ENCODE assay signal across 9 cellular contexts in genomic region chr4:184441461-184442392, GRCh38. TPM values are rescaled to one million over a fixed set of nuclear protein-coding genes. Genes with fewer than 3 reads are reported as not detected.
DNase-seq lines count a peak whose midpoint lies in the region; ATAC-seq, FAIRE-seq and TF ChIP-seq lines count a peak whose summit lies in the region.
"Had no signal": no experiment of that assay in that cellular context is flagged by ENCODE, and none has a peak within 500 bp of the region (broad histone marks: within the 10 kb centered on the region; RNA-seq: fewer than 3 reads in every experiment).

No MANE protein-coding gene starts in this region.

- ATAC-seq in heart right ventricle (peak in 7 of 8 donors; percentile 27 to 56 (median 38)), Right ventricle myocardium superior (ENCODE audit: poor library complexity) (no peak), HepG2 (no peak), upper lobe of left lung (ENCODE audit: low FRiP score in 2 of 2) (no peak), GM21447 (IDR thresholded peaks at IDR 0.05; ENCODE audit: unreplicated experiment) (no peak)
- ATAC-seq in central memory CD8-positive, alpha-beta T cell (replicated peaks; ENCODE audit: extremely low read depth, poor library complexity, severe bottlenecking), result no peak

- WGBS in heart right ventricle, 2 donors, result 44 to 65% methylated on average over 13 of the region's 13 CpGs
- 90% methylated on average over 12 of the region's 13 CpGs for WGBS in HepG2 (ENCODE audit: low lambda C conversion rate)
- WGBS in upper lobe of left lung, 2 donors, result 39 to 40% methylated on average over 11 to 13 of the region's 13 CpGs

- POLR2A ChIA-PET in HepG2 (lab: Yijun Ruan, JAX), result interaction anchor here (0.7 to 3.1 kb wide), 4 partner anchors 14 to 111 kb away, joined by 3 to 23 read pairs (median 4); partner anchors contain the start of gene IRF2

- DNase-seq in heart right ventricle, result peak in 1 of 2 donors; percentile 24
- DNase-seq in Right ventricle myocardium superior, result no peak
- no peak for DNase-seq in central memory CD8-positive, alpha-beta T cell (ENCODE audit: low spot score in 2 of 2)
- DNase-seq in HepG2 (ENCODE audit: low spot score), result no peak
- DNase-seq in upper lobe of left lung, result no peak
- no peak for DNase-seq in superior temporal gyrus (ENCODE audit: extremely low spot score)
- DNase-seq in NK-92 (lab: John Stamatoyannopoulos, UW; ENCODE audit: unreplicated experiment), result no peak
- DNase-seq: activated naive CD4-positive, alpha-beta T cell treated with anti-CD3 and anti-CD28 coated beads, Interleukin-2, amount 50 U/mL, for 16 hours had no signal

- no peaks in the 10 kb centered on the region for H3K9me3 ChIP-seq in heart right ventricle
- no peaks in the 10 kb centered on the region for H3K9me3 ChIP-seq in HepG2 (ENCODE audit: low read length)
- no peaks in the 10 kb centered on the region for H3K9me3 ChIP-seq in upper lobe of left lung

- TF ChIP-seq POLR2A in HepG2 (IDR thresholded peaks at IDR 0.05; ENCODE audit: insufficient read depth in 1 of 2, low read depth in 2 of 2, low read length in 2 of 2) (no peak), upper lobe of left lung (IDR thresholded peaks at IDR 0.05) (no peak)

- H3K4me1 Mint-ChIP-seq in central memory CD8-positive, alpha-beta T cell, result peaks cover 88% of the 10 kb centered on the region

- H3K36me3 Mint-ChIP-seq in central memory CD8-positive, alpha-beta T cell (ENCODE audit: insufficient read depth), result peaks cover 3% of the 10 kb centered on the region

- in situ Hi-C loops in HepG2 (cut with HindIII; ENCODE audit: extremely low pct_ligation_motif_present, low pct_unique_long_range_greater_than_20kb), result no loop called here

- 0 out of 2 replicates have a peak overlapping the region, but pooled peaks have one; percentile 14 for H3K9ac ChIP-seq in HepG2 (ENCODE audit: insufficient read depth, low read depth, low read length)

- peak; percentile 26 for FAIRE-seq in HepG2 (lab: Jason Lieb, UNC)

- no peaks in the 10 kb centered on the region for H3K27me3 Mint-ChIP-seq in central memory CD8-positive, alpha-beta T cell

- H3K27ac Mint-ChIP-seq in central memory CD8-positive, alpha-beta T cell (ENCODE audit: low read depth), result peak overlapping the region; percentile 55

- TF ChIP-seq EP300 in HepG2 (IDR thresholded peaks at IDR 0.05; ENCODE audit: low read depth in 2 of 2, low read length in 2 of 2), result no peak
- no peak for TF ChIP-seq EP300 in HepG2 (CRISPR knock-in tag; IDR thresholded peaks at IDR 0.05; ENCODE audit: borderline replicate concordance)
- no peak for TF ChIP-seq EP300 in upper lobe of left lung (IDR thresholded peaks at IDR 0.05)

- no peaks in the 10 kb centered on the region for H3K9me3 Mint-ChIP-seq in central memory CD8-positive, alpha-beta T cell

- H3K27ac ChIP-seq in heart right ventricle, result peak overlapping the region in 9 of 10 donors; percentile 15 to 72 (median 47)
- H3K27ac ChIP-seq in HepG2 (ENCODE audit: extremely low read length, insufficient read depth, low read length), result peak overlapping the region; percentile 84
- peak overlapping the region; percentile 12 to 74 (median 54) for H3K27ac ChIP-seq in upper lobe of left lung

- no TSS peak for BruUV-seq in HepG2 (replicated peaks; lab: Mats Ljungman, UMichigan)

- TF ChIP-seq RAD21 in HepG2 (CRISPR knock-in tag; IDR thresholded peaks at IDR 0.05), result no peak

- TF ChIP-seq CTCF in heart right ventricle (IDR thresholded peaks at IDR 0.05) (no peak), HepG2 (CRISPR knock-in tag; IDR thresholded peaks at IDR 0.05) (no peak), upper lobe of left lung (IDR thresholded peaks at IDR 0.05) (no peak)

- peak overlapping the region; percentile 92 for H3K4me2 ChIP-seq in HepG2 (ENCODE audit: low read depth, low read length)

- H3K4me1 ChIP-seq in heart right ventricle, result peaks cover 24 to 100% (median 95%) of the 10 kb centered on the region in 9 donors
- H3K4me1 ChIP-seq in HepG2 (ENCODE audit: insufficient read depth, low read length), result peaks cover 60% of the 10 kb centered on the region
- peaks cover 55 to 84% (median 70%) of the 10 kb centered on the region in 4 donors for H3K4me1 ChIP-seq in upper lobe of left lung

- peaks cover 67% of the 10 kb centered on the region for H3K79me2 ChIP-seq in HepG2 (ENCODE audit: insufficient read depth, low read length)

- no peak overlapping the region for H3K4me3 Mint-ChIP-seq in central memory CD8-positive, alpha-beta T cell

- H3K27me3 ChIP-seq in heart right ventricle (no peaks in the 10 kb centered on the region), HepG2 (ENCODE audit: control insufficient read depth in 1 of 2, insufficient read depth in 2 of 2, low read length in 2 of 2) (no peaks in the 10 kb centered on the region), upper lobe of left lung (no peaks in the 10 kb centered on the region)

- CTCF ChIA-PET in HepG2 (lab: Yijun Ruan, JAX; ENCODE audit: low intra/inter-chr PET ratio, low total read pairs), result no interaction called here

- H2AFZ ChIP-seq in HepG2 (ENCODE audit: low read length), result no peak overlapping the region

- no peaks in the 10 kb centered on the region for H3K36me3 ChIP-seq in heart right ventricle
- H3K36me3 ChIP-seq in HepG2 (replicated peaks in 1 of 2; ENCODE audit: control insufficient read depth in 1 of 2, insufficient read depth in 2 of 2, low read length in 2 of 2), result peaks cover 0 to 2% of the 10 kb centered on the region in 2 experiments; a peak in 1 of 5 replicates
- H3K36me3 ChIP-seq in upper lobe of left lung, result no peaks in the 10 kb centered on the region

- intact Hi-C loops in heart right ventricle (cut with DNase I) (no loop called here), Right ventricle myocardium superior (cut with DNase I) (no loop called here), HepG2 (cut with micrococcal nuclease; ENCODE audit: unreplicated experiment) (loop anchor here (2.0 kb wide), 2 partner anchors 21 to 31 kb away; no protein-coding TSS in a partner anchor)

- peaks cover 5% of the 10 kb centered on the region; the same call in 1 of the 2 replicates for H4K20me1 ChIP-seq in HepG2 (ENCODE audit: insufficient read depth, low read length)

- H3K4me3 ChIP-seq in heart right ventricle (no peak overlapping the region), HepG2 (replicated peaks in 1 of 3; ENCODE audit: insufficient read depth in 1 of 3, low read depth in 2 of 3, low read length in 3 of 3) (no peak overlapping the region), upper lobe of left lung (no peak overlapping the region)

TF ChIP-seq in HepG2, 621 proteins besides CTCF, POLR2A, EP300 and RAD21 (continues in another document):
- TF ChIP-seq ELF3 (CRISPR knock-in tag; IDR thresholded peaks at IDR 0.05), result no peak

RNA-seq across cellular contexts. Expression of gene IRF2, which starts 32.6 kb away (rescaled TPM):
- 10 to 100 TPM; 18.3 to 41.4 (median 29.0) TPM for total RNA-seq in heart right ventricle
- polyA plus RNA-seq in heart right ventricle, result 10 to 100 TPM in 1 of 2 donors, 1 to 10 TPM in 1; 9.3 to 13.0 TPM
- 27.2 TPM for total RNA-seq in Right ventricle myocardium superior
- total RNA-seq in HepG2 (2016; rRNA removed; fragmentation: Illumina TruSeq; extraction: Trizol), result 15.5 and 24.8 TPM in 2 replicates
- total RNA-seq in HepG2 (2016; cell fraction: cytosol; rRNA removed; fragmentation: Illumina TruSeq; extraction: Trizol; ENCODE audit: low read depth), result 5.4 TPM in 2 replicates
- 17.9 and 20.9 TPM in 2 replicates for total RNA-seq in HepG2 (2016; cell fraction: insoluble cytoplasmic fraction; rRNA removed; fragmentation: Illumina TruSeq; extraction: Trizol)
- 7.7 and 9.9 TPM in 2 replicates for total RNA-seq in HepG2 (2016; cell fraction: membrane; rRNA removed; fragmentation: Illumina TruSeq; extraction: Trizol)
- 17.7 and 22.0 TPM in 2 replicates for total RNA-seq in HepG2 (2016; cell fraction: nucleus; rRNA removed; fragmentation: Illumina TruSeq; extraction: Trizol)
- 26.0 and 28.8 TPM in 2 replicates for polyA plus RNA-seq in HepG2 (2011; rRNA removed)
- 21.1 and 25.7 TPM in 2 replicates for polyA plus RNA-seq in HepG2 (2011; cell fraction: cytosol; rRNA removed)
- 16.4 and 17.7 TPM in 2 replicates for polyA plus RNA-seq in HepG2 (2011; cell fraction: nucleus; rRNA removed)
- polyA plus RNA-seq in HepG2 (2012), result 21.7 and 29.0 TPM in 2 replicates
- polyA plus RNA-seq in HepG2 (2016; cell fraction: cytosol; fragmentation: Illumina TruSeq; extraction: Trizol; ENCODE audit: low read depth), result 1.6 and 1.8 TPM in 2 replicates
- 24.7 and 29.5 TPM in 2 replicates for polyA plus RNA-seq in HepG2 (2016; cell fraction: insoluble cytoplasmic fraction; fragmentation: Illumina TruSeq; extraction: Trizol; ENCODE audit: low read depth)
- polyA plus RNA-seq in HepG2 (2016; cell fraction: membrane; fragmentation: Illumina TruSeq; extraction: Trizol; ENCODE audit: low read depth), result 4.4 and 4.5 TPM in 2 replicates
- polyA plus RNA-seq in HepG2 (2016; cell fraction: nucleus; fragmentation: Illumina TruSeq; extraction: Trizol; ENCODE audit: insufficient read depth, low read depth), result 14.4 and 16.3 TPM in 2 replicates
- 18.1 and 29.1 TPM in 2 replicates for polyA minus RNA-seq in HepG2 (2011; rRNA and poly(A)+ RNA removed; ENCODE audit: low replicate concordance)
- polyA minus RNA-seq in HepG2 (2011; cell fraction: cytosol; rRNA and poly(A)+ RNA removed), result 29.9 and 31.0 TPM in 2 replicates
- 43.4 and 57.2 TPM in 2 replicates for polyA minus RNA-seq in HepG2 (2011; cell fraction: nucleus; rRNA and poly(A)+ RNA removed)
- 10 to 100 TPM; 25.5 to 46.1 (median 41.7) TPM for total RNA-seq in upper lobe of left lung

Comparison
In these comparisons a context has a peak if more than half of its experiments do, and no peak if none do; other contexts are left out.
1. ATAC-seq: peak in heart right ventricle (7 of 8); none in Right ventricle myocardium superior (single experiment), central memory CD8-positive, alpha-beta T cell (single experiment), HepG2 (single experiment), upper lobe of left lung (0 of 2) and GM21447 (single experiment).
2. Peak in every context shown above with its lines, with median percentiles within 50 percentile points of each other: H3K27ac ChIP-seq.